In the genomic region with DNA sequence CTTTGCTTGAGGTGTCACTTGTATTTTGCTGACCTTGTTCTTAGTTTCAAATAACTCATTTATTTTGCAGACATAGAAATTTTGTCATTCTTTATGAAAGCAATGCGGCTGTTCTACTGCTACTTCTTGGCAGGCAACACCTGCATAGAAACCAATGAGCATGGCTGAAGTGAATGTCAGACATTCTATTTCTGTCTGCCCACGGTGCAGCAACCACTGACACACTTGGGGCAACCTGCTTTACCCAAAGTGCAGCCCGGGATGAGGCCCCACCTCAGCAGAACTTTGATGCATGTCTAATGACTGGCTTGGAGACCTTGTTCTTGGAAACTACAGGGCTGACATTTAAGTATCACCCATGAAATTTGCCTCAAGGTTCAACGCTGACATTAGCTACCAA, we compare ENCODE assay signal across 18 cellular contexts.
DNase-seq lines count a peak whose midpoint lies in the region; ATAC-seq and TF ChIP-seq lines count a peak whose summit lies in the region.
"Had no signal": no experiment of that assay in that cellular context is flagged by ENCODE, and none has a peak within 500 bp of the region (broad histone marks: within the 10 kb centered on the region; RNA-seq: fewer than 3 reads in every experiment).

No MANE protein-coding gene starts in this region.

- peaks cover 14 to 22% (median 15%) of the 10 kb centered on the region in 3 donors for H3K4me1 Mint-ChIP-seq in IgD-negative memory B cell
- peaks cover 19 to 35% of the 10 kb centered on the region in 2 donors for H3K4me1 Mint-ChIP-seq in stimulated activated naive B cell treated with anti-CD40 and anti-IgM and Interleukin-4, amounts not matched to agents 10 μg/mL and 1 μg/mL and 100 μg/mL, for 72 hours
- H3K4me1 Mint-ChIP-seq: immature natural killer cell had no signal

- peak overlapping the region; percentile 86 to 95 (median 88) for H3K27ac Mint-ChIP-seq in IgD-negative memory B cell
- H3K27ac Mint-ChIP-seq in stimulated activated naive B cell treated with anti-CD40 and anti-IgM and Interleukin-4, amounts not matched to agents 10 μg/mL and 1 μg/mL and 100 μg/mL, for 72 hours: peak overlapping the region; percentile 94
- H3K27ac Mint-ChIP-seq: immature natural killer cell; natural killer cell treated with Interleukin-12 subunit alpha and Interleukin-12 subunit beta and Interleukin-15 and Interleukin-18, amount 100 ng/mL, for 72 hours had no signal

- no peaks in the 10 kb centered on the region for H3K27me3 Mint-ChIP-seq in IgD-negative memory B cell
- H3K27me3 Mint-ChIP-seq in stimulated activated naive B cell treated with anti-CD40 and anti-IgM and Interleukin-4, amounts not matched to agents 10 μg/mL and 1 μg/mL and 100 μg/mL, for 72 hours: no peaks in the 10 kb centered on the region

- no peak for TF ChIP-seq POLR2A in spleen (IDR thresholded peaks at IDR 0.05)

- no peaks in the 10 kb centered on the region for H3K27me3 ChIP-seq in spleen (replicated peaks in 1 of 7)
- H3K27me3 ChIP-seq: ascending aorta, BLaER1 had no signal

- DNase-seq in stimulated activated naive B cell treated with anti-CD40 and anti-IgM and Interleukin-4, amounts not matched to agents 10 μg/mL and 1 μg/mL and 100 μg/mL, for 72 hours: peak; percentile 79
- no peak for DNase-seq in spleen
- DNase-seq: activated effector memory CD4-positive, alpha-beta T cell treated with Interleukin-2 at 50 U/mL for 16 hours; DMS 273 treated with DMSO at 0.1 percent for 48 hours; immature natural killer cell; NCI-H1105; PC-9; psoas muscle had no signal

- WGBS in spleen, 5 donors: 74 to 80% (median 76%) methylated on average over 4 of the region's 4 CpGs

- no peak for TF ChIP-seq CTCF in spleen (IDR thresholded peaks at IDR 0.05 in 8 of 11, conservative IDR thresholded peaks at IDR 0.05 in 3 of 11)

- no peaks in the 10 kb centered on the region for H3K9me3 Mint-ChIP-seq in IgD-negative memory B cell
- peaks cover 0 to 1% of the 10 kb centered on the region in 2 donors for H3K9me3 Mint-ChIP-seq in stimulated activated naive B cell treated with anti-CD40 and anti-IgM and Interleukin-4, amounts not matched to agents 10 μg/mL and 1 μg/mL and 100 μg/mL, for 72 hours
- H3K9me3 Mint-ChIP-seq: immature natural killer cell; natural killer cell treated with Interleukin-12 subunit alpha and Interleukin-12 subunit beta and Interleukin-15 and Interleukin-18, amount 100 ng/mL, for 72 hours had no signal

- intact Hi-C loops in spleen (cut with DNase I; ENCODE audit: low total_unique reads): no loop called here

- peak overlapping the region in 3 of 8 donors; percentile 15 to 33 (median 28) for H3K27ac ChIP-seq in spleen
- H3K27ac ChIP-seq: ascending aorta, BLaER1, epithelial cell of prostate, PC-9, psoas muscle, SK-N-MC had no signal

- peak overlapping the region; percentile 11 to 89 (median 70) for H3K4me3 Mint-ChIP-seq in IgD-negative memory B cell
- peak overlapping the region; percentile 37 to 43 for H3K4me3 Mint-ChIP-seq in stimulated activated naive B cell treated with anti-CD40 and anti-IgM and Interleukin-4, amounts not matched to agents 10 μg/mL and 1 μg/mL and 100 μg/mL, for 72 hours
- H3K4me3 Mint-ChIP-seq: immature natural killer cell; natural killer cell treated with Interleukin-12 subunit alpha and Interleukin-12 subunit beta and Interleukin-15 and Interleukin-18, amount 100 ng/mL, for 72 hours had no signal

- H3K36me3 Mint-ChIP-seq in IgD-negative memory B cell: peaks cover 8% of the 10 kb centered on the region
- H3K36me3 Mint-ChIP-seq in stimulated activated naive B cell treated with anti-CD40 and anti-IgM and Interleukin-4, amounts not matched to agents 10 μg/mL and 1 μg/mL and 100 μg/mL, for 72 hours: peaks cover 0 to 6% of the 10 kb centered on the region in 2 donors
- H3K36me3 Mint-ChIP-seq: immature natural killer cell; natural killer cell treated with Interleukin-12 subunit alpha and Interleukin-12 subunit beta and Interleukin-15 and Interleukin-18, amount 100 ng/mL, for 72 hours had no signal

- H3K4me1 ChIP-seq in spleen: peaks cover 0 to 10% (median 2%) of the 10 kb centered on the region in 6 donors
- H3K4me1 ChIP-seq: ascending aorta, BLaER1, psoas muscle had no signal

- no peak overlapping the region for H3K4me3 ChIP-seq in spleen
- H3K4me3 ChIP-seq: ascending aorta, BLaER1, PC-9, psoas muscle, SK-N-MC had no signal

- peak; percentile 85 for ATAC-seq in GM18868 (IDR thresholded peaks at IDR 0.05; ENCODE audit: unreplicated experiment)
- peak; percentile 77 for ATAC-seq in GM21576 (IDR thresholded peaks at IDR 0.05; ENCODE audit: unreplicated experiment)
- peak; percentile 96 to 97 for ATAC-seq in stimulated activated naive B cell treated with anti-CD40 and anti-IgM and Interleukin-4, amounts not matched to agents 10 μg/mL and 1 μg/mL and 100 μg/mL, for 72 hours (replicated peaks)
- no peak for ATAC-seq in HG03354 (IDR thresholded peaks at IDR 0.05; ENCODE audit: poor library complexity, severe bottlenecking, unreplicated experiment)
- ATAC-seq in HG02840 (IDR thresholded peaks at IDR 0.05; ENCODE audit: low FRiP score, unreplicated experiment): no peak
- ATAC-seq: natural killer cell treated with Interleukin-12 subunit alpha and Interleukin-12 subunit beta and Interleukin-15 and Interleukin-18, amount 100 ng/mL, for 72 hours; psoas muscle had no signal

- H3K36me3 ChIP-seq in spleen: peaks cover 0 to 61% (median 5%) of the 10 kb centered on the region in 6 donors
- H3K36me3 ChIP-seq: ascending aorta, BLaER1 had no signal

- H3K9me3 ChIP-seq in spleen: no peaks in the 10 kb centered on the region
- H3K9me3 ChIP-seq: ascending aorta, BLaER1, psoas muscle had no signal

Comparison
In these comparisons a context has a peak if more than half of its experiments do, and no peak if none do; other contexts are left out.
1. ATAC-seq: peak in GM18868 (single experiment), GM21576 (single experiment) and stimulated activated naive B cell treated with anti-CD40 and anti-IgM and Interleukin-4, amounts not matched to agents 10 μg/mL and 1 μg/mL and 100 μg/mL, for 72 hours (2 of 2); none in HG03354 (single experiment) and HG02840 (single experiment).